Comparison of ENCODE assay signal across 16 cellular contexts in the genomic region with DNA sequence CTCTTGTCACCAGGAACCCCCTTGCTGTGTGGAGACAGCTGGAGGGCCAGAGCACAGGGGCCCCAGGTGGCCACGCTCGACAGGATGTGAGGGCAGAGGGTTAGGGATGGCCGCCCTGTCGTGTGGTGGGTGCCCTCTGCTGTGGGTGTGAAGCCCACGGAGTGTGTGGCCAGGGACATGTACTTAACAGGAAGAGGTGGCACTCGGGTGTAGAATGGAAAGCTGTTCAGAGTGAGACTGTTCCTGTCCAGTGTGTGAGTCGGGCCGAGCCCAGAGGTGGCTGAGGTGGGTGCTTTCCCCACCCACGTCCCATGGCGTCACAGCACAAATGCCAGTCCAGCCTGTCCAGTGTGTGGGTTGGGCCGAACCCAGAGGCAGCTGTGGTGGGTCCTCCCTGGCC. TPM values are rescaled to one million over a fixed set of nuclear protein-coding genes. Genes with fewer than 3 reads are reported as not detected.
DNase-seq lines count a peak whose midpoint lies in the region; ATAC-seq and TF ChIP-seq lines count a peak whose summit lies in the region.
"Had no signal": no experiment of that assay in that cellular context is flagged by ENCODE, and none has a peak within 500 bp of the region (broad histone marks: within the 10 kb centered on the region; RNA-seq: fewer than 3 reads in every experiment).

No MANE protein-coding gene starts in this region.

- H3K27me3 Mint-ChIP-seq in central memory CD8-positive, alpha-beta T cell: no peaks in the 10 kb centered on the region
- no peaks in the 10 kb centered on the region for H3K27me3 Mint-ChIP-seq in natural killer cell treated with Interleukin-12 subunit alpha and Interleukin-12 subunit beta and Interleukin-15 and Interleukin-18, amount 100 ng/mL, for 72 hours
- no peaks in the 10 kb centered on the region for H3K27me3 Mint-ChIP-seq in stimulated activated naive B cell treated with anti-CD40 and anti-IgM and Interleukin-4, amounts not matched to agents 10 μg/mL and 1 μg/mL and 100 μg/mL, for 72 hours
- H3K27me3 Mint-ChIP-seq: B cell; CD4-positive, alpha-beta memory T cell had no signal

- H3K4me1 ChIP-seq in HEK293 (ENCODE audit: control insufficient read depth, insufficient read depth, low read length): no peaks in the 10 kb centered on the region
- H3K4me1 ChIP-seq: HAP-1 had no signal

- CTCF ChIA-PET in HEK293 (lab: Yijun Ruan, JAX): no interaction called here

- no peaks in the 10 kb centered on the region; the same call in 1 of the 2 replicates for H3K9me3 ChIP-seq in HEK293 (ENCODE audit: control insufficient read depth, insufficient read depth, low read depth, low read length)
- H3K9me3 ChIP-seq: HAP-1 had no signal

- no peak for ATAC-seq in central memory CD8-positive, alpha-beta T cell (replicated peaks; ENCODE audit: extremely low read depth, poor library complexity, severe bottlenecking)
- ATAC-seq in natural killer cell treated with Interleukin-12 subunit alpha and Interleukin-12 subunit beta and Interleukin-15 and Interleukin-18, amount 100 ng/mL, for 72 hours: peak; percentile 51 to 75
- ATAC-seq in stimulated activated naive B cell treated with anti-CD40 and anti-IgM and Interleukin-4, amounts not matched to agents 10 μg/mL and 1 μg/mL and 100 μg/mL, for 72 hours (replicated peaks): peak; percentile 18 to 29
- ATAC-seq in left ventricle myocardium superior: no peak
- ATAC-seq in GM21723 (IDR thresholded peaks at IDR 0.05; ENCODE audit: unreplicated experiment): no peak

- H3K27ac ChIP-seq in HEK293 (ENCODE audit: extremely low read depth, low read depth, low read length): no peak overlapping the region
- H3K27ac ChIP-seq: C4-2B, HL-60 had no signal

- H3K4me3 ChIP-seq in HEK293 (ENCODE audit: low read depth, low read length): no peak overlapping the region
- H3K4me3 ChIP-seq: HAP-1 had no signal

- DNase-seq in central memory CD8-positive, alpha-beta T cell (ENCODE audit: low spot score in 2 of 2): no peak
- DNase-seq in natural killer cell treated with Interleukin-12 subunit alpha and Interleukin-12 subunit beta and Interleukin-15 and Interleukin-18, amount 100 ng/mL, for 72 hours (ENCODE audit: low spot score): no peak
- no peak for DNase-seq in stimulated activated naive B cell treated with anti-CD40 and anti-IgM and Interleukin-4, amounts not matched to agents 10 μg/mL and 1 μg/mL and 100 μg/mL, for 72 hours
- DNase-seq in Ammon's horn (ENCODE audit: low spot score) (no peak), left ventricle myocardium superior (no peak)
- DNase-seq: ACHN; CD4-positive, alpha-beta memory T cell; DMS79; HFFc6; KG1 had no signal

- no peak overlapping the region for H3K4me3 Mint-ChIP-seq in central memory CD8-positive, alpha-beta T cell
- no peak overlapping the region for H3K4me3 Mint-ChIP-seq in natural killer cell treated with Interleukin-12 subunit alpha and Interleukin-12 subunit beta and Interleukin-15 and Interleukin-18, amount 100 ng/mL, for 72 hours
- no peak overlapping the region for H3K4me3 Mint-ChIP-seq in stimulated activated naive B cell treated with anti-CD40 and anti-IgM and Interleukin-4, amounts not matched to agents 10 μg/mL and 1 μg/mL and 100 μg/mL, for 72 hours
- H3K4me3 Mint-ChIP-seq: B cell; CD4-positive, alpha-beta memory T cell; HFFc6 had no signal

- peaks cover 16% of the 10 kb centered on the region for H3K9me3 Mint-ChIP-seq in central memory CD8-positive, alpha-beta T cell
- H3K9me3 Mint-ChIP-seq in natural killer cell treated with Interleukin-12 subunit alpha and Interleukin-12 subunit beta and Interleukin-15 and Interleukin-18, amount 100 ng/mL, for 72 hours: peaks cover 11% of the 10 kb centered on the region
- peaks cover 9 to 11% of the 10 kb centered on the region in 2 donors for H3K9me3 Mint-ChIP-seq in stimulated activated naive B cell treated with anti-CD40 and anti-IgM and Interleukin-4, amounts not matched to agents 10 μg/mL and 1 μg/mL and 100 μg/mL, for 72 hours

- no peak for TF ChIP-seq CTCF in HEK293 (tag by site-specific recombination; IDR thresholded peaks at IDR 0.05)

- H3K36me3 Mint-ChIP-seq in central memory CD8-positive, alpha-beta T cell (ENCODE audit: insufficient read depth): peaks cover 5% of the 10 kb centered on the region
- H3K36me3 Mint-ChIP-seq in natural killer cell treated with Interleukin-12 subunit alpha and Interleukin-12 subunit beta and Interleukin-15 and Interleukin-18, amount 100 ng/mL, for 72 hours: no peaks in the 10 kb centered on the region
- peaks cover 18 to 33% of the 10 kb centered on the region in 2 donors for H3K36me3 Mint-ChIP-seq in stimulated activated naive B cell treated with anti-CD40 and anti-IgM and Interleukin-4, amounts not matched to agents 10 μg/mL and 1 μg/mL and 100 μg/mL, for 72 hours

- peaks cover 0 to 4% of the 10 kb centered on the region in 2 experiments; a peak in 1 of 3 replicates for H3K36me3 ChIP-seq in HEK293 (ENCODE audit: control insufficient read depth in 2 of 2, insufficient read depth in 1 of 2, low read length in 2 of 2)
- H3K36me3 ChIP-seq: HAP-1 had no signal

- H3K4me1 Mint-ChIP-seq in central memory CD8-positive, alpha-beta T cell: peaks cover 19% of the 10 kb centered on the region
- H3K4me1 Mint-ChIP-seq in natural killer cell treated with Interleukin-12 subunit alpha and Interleukin-12 subunit beta and Interleukin-15 and Interleukin-18, amount 100 ng/mL, for 72 hours (ENCODE audit: low read depth in 2 of 2): peaks cover 29 to 31% of the 10 kb centered on the region in 2 donors
- H3K4me1 Mint-ChIP-seq in stimulated activated naive B cell treated with anti-CD40 and anti-IgM and Interleukin-4, amounts not matched to agents 10 μg/mL and 1 μg/mL and 100 μg/mL, for 72 hours: peaks cover 11 to 20% of the 10 kb centered on the region in 2 donors
- H3K4me1 Mint-ChIP-seq: B cell had no signal

- POLR2A ChIA-PET in HEK293 (lab: Yijun Ruan, JAX): interaction anchor here (0.6 kb wide), 1 partner anchor 230 kb away, joined by 8 read pairs; no protein-coding TSS in a partner anchor

- intact Hi-C loops in left ventricle myocardium superior (cut with micrococcal nuclease): no loop called here

- peak overlapping the region; percentile 33 for H3K27ac Mint-ChIP-seq in central memory CD8-positive, alpha-beta T cell (ENCODE audit: low read depth)
- H3K27ac Mint-ChIP-seq in natural killer cell treated with Interleukin-12 subunit alpha and Interleukin-12 subunit beta and Interleukin-15 and Interleukin-18, amount 100 ng/mL, for 72 hours: peak overlapping the region; percentile 33 to 49
- H3K27ac Mint-ChIP-seq in stimulated activated naive B cell treated with anti-CD40 and anti-IgM and Interleukin-4, amounts not matched to agents 10 μg/mL and 1 μg/mL and 100 μg/mL, for 72 hours: no peak overlapping the region
- H3K27ac Mint-ChIP-seq: B cell, HFFc6 had no signal

TF ChIP-seq in HEK293, 187 proteins besides CTCF, POLR2A, EP300 and RAD21:
- TF ChIP-seq ZNF600 (tag by site-specific recombination; IDR thresholded peaks at IDR 0.05) (no peak), YY1 (tag by site-specific recombination; IDR thresholded peaks at IDR 0.05) (no peak), ZFHX2 (tag by site-specific recombination; conservative IDR thresholded peaks at IDR 0.05) (0 out of 2 replicates have a peak, but pooled peaks have one; percentile 29)
TF ChIP-seq in HEK293: peak in this region for 1.

RNA-seq across cellular contexts. Expression of gene FBRSL1, which starts 47.1 kb away (rescaled TPM):
- 10 to 100 TPM; 38.0 to 91.5 TPM for total RNA-seq in natural killer cell treated with Interleukin-12 subunit alpha and Interleukin-12 subunit beta and Interleukin-15 and Interleukin-18, amount 100 ng/mL, for 72 hours
- 68.0 TPM for total RNA-seq in left ventricle myocardium superior

Comparison
In these comparisons a context has a peak if more than half of its experiments do, and no peak if none do; other contexts are left out.
1. ATAC-seq: peak in natural killer cell treated with Interleukin-12 subunit alpha and Interleukin-12 subunit beta and Interleukin-15 and Interleukin-18, amount 100 ng/mL, for 72 hours (2 of 2) and stimulated activated naive B cell treated with anti-CD40 and anti-IgM and Interleukin-4, amounts not matched to agents 10 μg/mL and 1 μg/mL and 100 μg/mL, for 72 hours (2 of 2); none in central memory CD8-positive, alpha-beta T cell (single experiment), left ventricle myocardium superior (single experiment) and GM21723 (single experiment).